13 cellular contexts compared by ENCODE assay signal in genomic region chr14:51849095-51849494, GRCh38. TPM values are rescaled to one million over a fixed set of nuclear protein-coding genes. Genes with fewer than 3 reads are reported as not detected.
DNase-seq lines count a peak whose midpoint lies in the region; ATAC-seq, FAIRE-seq and TF ChIP-seq lines count a peak whose summit lies in the region.
"Had no signal": no experiment of that assay in that cellular context is flagged by ENCODE, and none has a peak within 500 bp of the region (broad histone marks: within the 10 kb centered on the region; RNA-seq: fewer than 3 reads in every experiment).

No MANE protein-coding gene starts in this region.

- peaks cover 0 to 4% (median 0%) of the 10 kb centered on the region in 8 donors for H3K9me3 ChIP-seq in spleen
- H3K9me3 ChIP-seq: thyroid gland had no signal

- no peak for FAIRE-seq in RCC 7860 (lab: Jason Lieb, UNC)

- no peaks in the 10 kb centered on the region for H3K27me3 ChIP-seq in spleen (replicated peaks in 1 of 7)
- H3K27me3 ChIP-seq: thyroid gland had no signal

- TF ChIP-seq POLR2A in spleen (IDR thresholded peaks at IDR 0.05) = no peak

- H3K4me1 ChIP-seq in spleen = peaks cover 11 to 94% (median 55%) of the 10 kb centered on the region in 6 donors
- H3K4me1 ChIP-seq: thyroid gland had no signal

- intact Hi-C loops in spleen (cut with DNase I; ENCODE audit: low total_unique reads) = no loop called here

- H3K27ac ChIP-seq in spleen = peak overlapping the region in 7 of 8 donors; percentile 89 to 96 (median 93)
- H3K27ac ChIP-seq: 22Rv1, thyroid gland had no signal

- peaks cover 67% of the 10 kb centered on the region for H3K4me1 Mint-ChIP-seq in activated naive CD8-positive, alpha-beta T cell (ENCODE audit: low read depth)

- no peaks in the 10 kb centered on the region for H3K36me3 ChIP-seq in spleen
- H3K36me3 ChIP-seq: thyroid gland had no signal

- peaks cover 15% of the 10 kb centered on the region for H3K36me3 Mint-ChIP-seq in activated naive CD8-positive, alpha-beta T cell

- no peak for ATAC-seq in HG02763 (IDR thresholded peaks at IDR 0.05; ENCODE audit: unreplicated experiment)

- no peak overlapping the region for H3K4me3 ChIP-seq in spleen
- H3K4me3 ChIP-seq: thyroid gland had no signal

- H3K27ac Mint-ChIP-seq in activated naive CD8-positive, alpha-beta T cell = peak overlapping the region; percentile 93

- peak; percentile 3 for DNase-seq in DMS53 (lab: John Stamatoyannopoulos, UW)
- no peak for DNase-seq in DMS53 treated with DMSO at 0.1 percent for 48 hours (lab: John Stamatoyannopoulos, UW; ENCODE audit: unreplicated experiment)
- DNase-seq in RCC 7860 (ENCODE audit: low spot score) = peak; percentile 15
- no peak for DNase-seq in spleen
- DNase-seq in HPDE6-E6E7 (ENCODE audit: extremely low spot score) = no peak
- DNase-seq in NOMO-1 (lab: John Stamatoyannopoulos, UW; ENCODE audit: unreplicated experiment in 2 of 2) = no peak
- DNase-seq: effector CD4-positive, alpha-beta T cell; GDM1; thyroid gland had no signal

- no peaks in the 10 kb centered on the region for H3K27me3 Mint-ChIP-seq in activated naive CD8-positive, alpha-beta T cell

- H3K9me3 Mint-ChIP-seq in activated naive CD8-positive, alpha-beta T cell (ENCODE audit: low read depth) = peaks cover 16% of the 10 kb centered on the region

- 72 to 92% (median 85%) methylated on average over 2 of the region's 2 CpGs for WGBS in spleen, 5 donors

- peak overlapping the region; percentile 14 for H3K4me3 Mint-ChIP-seq in activated naive CD8-positive, alpha-beta T cell

- no peak for TF ChIP-seq CTCF in spleen (IDR thresholded peaks at IDR 0.05 in 8 of 11, conservative IDR thresholded peaks at IDR 0.05 in 3 of 11)

RNA-seq across cellular contexts. Expression of gene GNG2, which starts 11.3 kb away (rescaled TPM):
- 100 to 1,000 TPM in 5 of 7 donors, 10 to 100 TPM in 2; 77.4 to 180 (median 112) TPM for total RNA-seq in spleen
- 10 to 100 TPM; 23.6 to 36.8 (median 30.7) TPM for polyA plus RNA-seq in spleen
- total RNA-seq: HT-29 had no signal

Comparison
In these comparisons a context has a peak if more than half of its experiments do, and no peak if none do; other contexts are left out.
1. DNase-seq: peak in DMS53 (single experiment) and RCC 7860 (single experiment); none in DMS53 treated with DMSO at 0.1 percent for 48 hours (single experiment), spleen (single experiment), HPDE6-E6E7 (single experiment) and NOMO-1 (0 of 2).